7 cellular contexts compared by ENCODE assay signal in the genomic region with DNA sequence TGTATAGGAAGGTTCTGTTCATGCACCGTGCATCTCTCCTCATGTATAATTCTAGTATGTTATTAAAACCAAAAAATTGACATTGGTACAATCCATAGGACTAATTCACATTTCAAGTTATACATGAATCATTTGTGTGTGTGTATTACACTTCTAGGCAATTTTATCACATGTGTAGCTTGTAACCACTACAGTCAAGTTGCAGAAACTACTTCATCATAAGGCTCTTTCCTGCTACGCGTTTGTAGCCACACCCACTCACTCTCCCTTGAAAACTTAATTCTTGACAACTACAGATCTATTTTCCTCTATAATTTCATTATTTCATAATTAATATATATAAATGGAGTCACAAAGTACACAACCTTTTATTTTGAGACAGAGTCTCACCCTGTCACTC. TPM values are rescaled to one million over a fixed set of nuclear protein-coding genes. Genes with fewer than 3 reads are reported as not detected.
DNase-seq lines count a peak whose midpoint lies in the region; ATAC-seq and TF ChIP-seq lines count a peak whose summit lies in the region.
"Not testable (repeated sequence)": the region's sequence is repeated elsewhere in the genome, so short reads cannot be mapped to it uniquely, and the experiment has no call there.

No MANE protein-coding gene starts in this region.

- CTCF ChIA-PET in CD4-positive, alpha-beta T cell (lab: Charles Lee): interaction anchor here (0.6 kb wide), 1 partner anchor 23 kb away, joined by 4 read pairs; no protein-coding TSS in a partner anchor
- CTCF ChIA-PET in mammary epithelial cell (lab: Charles Lee; ENCODE audit: low non-redundant PET): not testable (repeated sequence)

- H3K27ac Mint-ChIP-seq in CD4-positive, alpha-beta T cell: peak overlapping the region; percentile 49
- H3K27ac Mint-ChIP-seq in T-helper 17 cell: not testable (repeated sequence)
- peak overlapping the region; percentile 44 for H3K27ac Mint-ChIP-seq in activated T-helper 1 cell treated with anti-CD3 and anti-CD28 coated beads, Interleukin-12 subunit alpha, Interleukin-12 subunit beta, Interleukin-2, Interleukin-4 antibody, amounts not matched to agents 30 ng/mL and 10 ng/mL and 1 ng/mL, durations not matched to agents 14 hours and 24 hours and 36 hours
- H3K27ac Mint-ChIP-seq in immature natural killer cell: peak overlapping the region in 4 of 6 donors; percentile 13 to 62 (median 46)
- peak overlapping the region; percentile 45 for H3K27ac Mint-ChIP-seq in stimulated activated effector memory CD8-positive, alpha-beta T cell treated with anti-CD3 and anti-CD28 coated beads, Interleukin-12 subunit alpha, Interleukin-12 subunit beta, amount 100 ng/mL, for 72 hours

- H3K4me3 ChIP-seq in mammary epithelial cell (replicated peaks in 1 of 3; ENCODE audit: insufficient read depth in 1 of 3, low read depth in 2 of 3, low read length in 3 of 3); mucosa of descending colon: not testable (repeated sequence)

- H3K27ac ChIP-seq in CD4-positive, alpha-beta T cell (ENCODE audit: low read depth, low read length): not testable (repeated sequence)
- H3K27ac ChIP-seq in mammary epithelial cell (ENCODE audit: insufficient read depth, low read depth, low read length): peak overlapping the region; percentile 3

- H3K4me3 Mint-ChIP-seq in CD4-positive, alpha-beta T cell; T-helper 17 cell; activated T-helper 1 cell treated with anti-CD3 and anti-CD28 coated beads, Interleukin-12 subunit alpha, Interleukin-12 subunit beta, Interleukin-2, Interleukin-4 antibody, amounts not matched to agents 30 ng/mL and 10 ng/mL and 1 ng/mL, durations not matched to agents 14 hours and 24 hours and 36 hours; stimulated activated effector memory CD8-positive, alpha-beta T cell treated with anti-CD3 and anti-CD28 coated beads, Interleukin-12 subunit alpha, Interleukin-12 subunit beta, amount 100 ng/mL, for 72 hours: not testable (repeated sequence)
- peak overlapping the region in 1 of 5 donors; percentile 6 for H3K4me3 Mint-ChIP-seq in immature natural killer cell

- H3K9me3 Mint-ChIP-seq in CD4-positive, alpha-beta T cell; activated T-helper 1 cell treated with anti-CD3 and anti-CD28 coated beads, Interleukin-12 subunit alpha, Interleukin-12 subunit beta, Interleukin-2, Interleukin-4 antibody, amounts not matched to agents 30 ng/mL and 10 ng/mL and 1 ng/mL, durations not matched to agents 14 hours and 24 hours and 36 hours; immature natural killer cell; stimulated activated effector memory CD8-positive, alpha-beta T cell treated with anti-CD3 and anti-CD28 coated beads, Interleukin-12 subunit alpha, Interleukin-12 subunit beta, amount 100 ng/mL, for 72 hours: not testable (repeated sequence)

- not testable (repeated sequence) for H3K9me3 ChIP-seq in CD4-positive, alpha-beta T cell (ENCODE audit: control insufficient read depth, low read length); T-helper 17 cell (ENCODE audit: control insufficient read depth, low read length, poor library complexity, severe bottlenecking); mammary epithelial cell (replicated peaks; ENCODE audit: insufficient read depth, low read length); mucosa of descending colon

- DNase-seq in CD4-positive, alpha-beta T cell; T-helper 17 cell; activated T-helper 1 cell treated with anti-CD3 and anti-CD28 coated beads, Interleukin-12 subunit alpha, Interleukin-12 subunit beta, Interleukin-2, Interleukin-4 antibody, amounts not matched to agents 30 ng/mL and 10 ng/mL and 1 ng/mL, durations not matched to agents 14 hours and 24 hours and 36 hours (ENCODE audit: low spot score); mammary epithelial cell; immature natural killer cell; mucosa of descending colon; stimulated activated effector memory CD8-positive, alpha-beta T cell treated with anti-CD3 and anti-CD28 coated beads, Interleukin-12 subunit alpha, Interleukin-12 subunit beta, amount 100 ng/mL, for 72 hours (ENCODE audit: low spot score in 2 of 2): not testable (repeated sequence)

- H3K36me3 Mint-ChIP-seq in CD4-positive, alpha-beta T cell (ENCODE audit: low read depth); T-helper 17 cell (ENCODE audit: low read depth); activated T-helper 1 cell treated with anti-CD3 and anti-CD28 coated beads, Interleukin-12 subunit alpha, Interleukin-12 subunit beta, Interleukin-2, Interleukin-4 antibody, amounts not matched to agents 30 ng/mL and 10 ng/mL and 1 ng/mL, durations not matched to agents 14 hours and 24 hours and 36 hours (ENCODE audit: low read depth); immature natural killer cell: not testable (repeated sequence)
- H3K36me3 Mint-ChIP-seq in stimulated activated effector memory CD8-positive, alpha-beta T cell treated with anti-CD3 and anti-CD28 coated beads, Interleukin-12 subunit alpha, Interleukin-12 subunit beta, amount 100 ng/mL, for 72 hours: peaks cover 20% of the 10 kb centered on the region

- in situ Hi-C loops in mammary epithelial cell (cut with MboI; ENCODE audit: low sequenced_read_pairs in 2 of 2): not testable (repeated sequence)

- not testable (repeated sequence) for H3K27me3 Mint-ChIP-seq in CD4-positive, alpha-beta T cell; T-helper 17 cell; activated T-helper 1 cell treated with anti-CD3 and anti-CD28 coated beads, Interleukin-12 subunit alpha, Interleukin-12 subunit beta, Interleukin-2, Interleukin-4 antibody, amounts not matched to agents 30 ng/mL and 10 ng/mL and 1 ng/mL, durations not matched to agents 14 hours and 24 hours and 36 hours (ENCODE audit: insufficient read depth); immature natural killer cell (ENCODE audit: low read depth in 3 of 3)

- not testable (repeated sequence) for H3K9ac ChIP-seq in mammary epithelial cell (ENCODE audit: insufficient read depth, low read length)

- POLR2A ChIA-PET in CD4-positive, alpha-beta T cell (lab: Charles Lee): not testable (repeated sequence)

- not testable (repeated sequence) for H3K36me3 ChIP-seq in mammary epithelial cell (ENCODE audit: insufficient read depth, low read length); mucosa of descending colon (ENCODE audit: low read depth)

- not testable (repeated sequence) for H3K27me3 ChIP-seq in CD4-positive, alpha-beta T cell (ENCODE audit: control insufficient read depth, insufficient read depth, low read length); mammary epithelial cell (ENCODE audit: insufficient read depth, low read length)

- not testable (repeated sequence) for TF ChIP-seq CTCF in CD4-positive, alpha-beta T cell (IDR thresholded peaks at IDR 0.05); mammary epithelial cell (conservative IDR thresholded peaks at IDR 0.05 in 1 of 2, IDR thresholded peaks at IDR 0.05 in 1 of 2; ENCODE audit: extremely low read depth in 1 of 2, insufficient read depth in 1 of 2, low read depth in 1 of 2, low read length in 2 of 2); mucosa of descending colon (IDR thresholded peaks at IDR 0.05)

- H3K79me2 ChIP-seq in mammary epithelial cell (ENCODE audit: insufficient read depth, low read length): peaks cover 81% of the 10 kb centered on the region

- H3K4me2 ChIP-seq in mammary epithelial cell (ENCODE audit: insufficient read depth, low read depth, low read length): peak overlapping the region; percentile 30

- BruUV-seq in mammary epithelial cell (replicated peaks; lab: Mats Ljungman, UMichigan): not testable (repeated sequence)

- H3K4me1 ChIP-seq in mammary epithelial cell (ENCODE audit: insufficient read depth, low read length): not testable (repeated sequence)
- H3K4me1 ChIP-seq in mucosa of descending colon (ENCODE audit: low read depth): peaks cover 34% of the 10 kb centered on the region

- peaks cover 56% of the 10 kb centered on the region for H3K4me1 Mint-ChIP-seq in CD4-positive, alpha-beta T cell (ENCODE audit: low read depth)
- H3K4me1 Mint-ChIP-seq in T-helper 17 cell: peaks cover 22% of the 10 kb centered on the region
- peaks cover 26% of the 10 kb centered on the region for H3K4me1 Mint-ChIP-seq in activated T-helper 1 cell treated with anti-CD3 and anti-CD28 coated beads, Interleukin-12 subunit alpha, Interleukin-12 subunit beta, Interleukin-2, Interleukin-4 antibody, amounts not matched to agents 30 ng/mL and 10 ng/mL and 1 ng/mL, durations not matched to agents 14 hours and 24 hours and 36 hours (ENCODE audit: low read depth)
- peaks cover 49 to 76% of the 10 kb centered on the region in 2 donors for H3K4me1 Mint-ChIP-seq in immature natural killer cell
- H3K4me1 Mint-ChIP-seq in stimulated activated effector memory CD8-positive, alpha-beta T cell treated with anti-CD3 and anti-CD28 coated beads, Interleukin-12 subunit alpha, Interleukin-12 subunit beta, amount 100 ng/mL, for 72 hours: peaks cover 34% of the 10 kb centered on the region

- ATAC-seq in CD4-positive, alpha-beta T cell (ENCODE audit: poor library complexity): peak; percentile 72
- ATAC-seq in T-helper 17 cell (peak; percentile 37), mucosa of descending colon (peak; percentile 65)
- ATAC-seq in stimulated activated effector memory CD8-positive, alpha-beta T cell treated with anti-CD3 and anti-CD28 coated beads, Interleukin-12 subunit alpha, Interleukin-12 subunit beta, amount 100 ng/mL, for 72 hours: peak; percentile 47

- not testable (repeated sequence) for H2AFZ ChIP-seq in mammary epithelial cell (ENCODE audit: low read depth, low read length)

- intact Hi-C loops in CD4-positive, alpha-beta T cell (cut with DNase I, micrococcal nuclease); activated T-helper 1 cell treated with anti-CD3 and anti-CD28 coated beads, Interleukin-12 subunit alpha, Interleukin-12 subunit beta, Interleukin-2, Interleukin-4 antibody, amounts not matched to agents 30 ng/mL and 10 ng/mL and 1 ng/mL, durations not matched to agents 14 hours and 24 hours and 36 hours (cut with micrococcal nuclease); mammary epithelial cell (cut with micrococcal nuclease); mucosa of descending colon (cut with DNase I, micrococcal nuclease): not testable (repeated sequence)

- 77% methylated on average over 3 of the region's 3 CpGs for WGBS in mammary epithelial cell (ENCODE audit: low coverage, missing lambda C conversion rate)

- H4K20me1 ChIP-seq in mammary epithelial cell (ENCODE audit: insufficient read depth, low read length): not testable (repeated sequence)

- dilution Hi-C loops in mammary epithelial cell (cut with HindIII; ENCODE audit: low sequenced_read_pairs): not testable (repeated sequence)

RNA-seq across cellular contexts. Expression of gene TLK2, which starts 32.4 kb away (rescaled TPM):
- total RNA-seq in CD4-positive, alpha-beta T cell: 10 to 100 TPM; 85.3 to 86.5 TPM
- 10 to 100 TPM; 49.4 to 68.5 TPM for total RNA-seq in T-helper 17 cell
- 44.0 and 50.8 TPM in 2 replicates for total RNA-seq in activated T-helper 1 cell treated with anti-CD3 and anti-CD28 coated beads, Interleukin-12 subunit alpha, Interleukin-12 subunit beta, Interleukin-2, Interleukin-4 antibody, amounts not matched to agents 30 ng/mL and 10 ng/mL and 1 ng/mL, durations not matched to agents 14 hours and 24 hours and 36 hours
- 10 to 100 TPM; 39.6 to 41.8 TPM for total RNA-seq in mammary epithelial cell
- polyA plus RNA-seq in mammary epithelial cell: 28.6 TPM
- polyA minus RNA-seq in mammary epithelial cell: 9.6 TPM
- polyA plus RNA-seq in immature natural killer cell: 10 to 100 TPM in 1 of 3 donors, 1 to 10 TPM in 2; 6.4 to 19.7 (median 6.6) TPM
- 10 to 100 TPM; 39.6 to 55.0 (median 47.0) TPM for total RNA-seq in mucosa of descending colon
